8 cellular contexts compared by ENCODE assay signal in the genomic region with DNA sequence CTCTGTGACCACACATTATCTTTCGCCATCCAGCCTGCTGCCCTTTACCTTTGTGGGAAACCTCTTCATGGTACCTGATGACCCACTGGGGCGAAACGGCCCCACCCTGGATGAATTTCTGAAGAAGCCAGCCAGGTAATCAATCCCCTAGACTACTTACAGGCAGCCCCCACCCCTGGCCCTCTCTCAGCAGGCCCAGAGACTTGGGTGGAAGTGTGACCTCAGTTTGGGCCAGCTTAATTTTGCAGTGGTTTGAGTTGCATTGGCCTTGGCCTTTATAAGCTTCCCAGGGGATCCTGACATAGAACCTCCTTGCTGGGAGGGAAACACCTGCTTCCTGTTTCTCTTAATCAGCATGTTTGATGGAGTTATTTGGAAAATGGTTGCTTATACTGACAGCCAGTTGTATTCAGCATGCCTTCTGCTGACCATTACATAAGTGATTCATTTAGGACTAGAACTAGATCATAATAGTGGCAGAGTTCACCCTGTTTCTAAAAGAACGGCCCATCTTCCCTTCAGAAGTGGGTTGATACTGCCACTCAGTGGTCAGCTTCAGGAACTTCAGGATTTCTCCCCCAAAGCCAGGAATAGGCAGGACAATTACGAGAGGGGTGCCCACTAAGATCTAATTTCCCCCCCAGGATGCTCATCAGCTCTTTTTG. TPM values are rescaled to one million over a fixed set of nuclear protein-coding genes. Genes with fewer than 3 reads are reported as not detected.
A peak's percentile ranks its signal among the peaks of the same experiment; 100 is the strongest.
DNase-seq lines count a peak whose midpoint lies in the region; ATAC-seq lines count a peak whose summit lies in the region.

No MANE protein-coding gene starts in this region.

- intact Hi-C loops in Right ventricle myocardium inferior (cut with DNase I): loop anchor here (1.0 to 10.0 kb wide), 4 partner anchors 103 to 292 kb away; a partner anchor contains a TSS
- intact Hi-C loops in cardiac septum (cut with DNase I): loop anchor here (1.0 kb wide), 1 partner anchor 103 kb away; no protein-coding TSS in a partner anchor
- intact Hi-C loops in left cardiac atrium (cut with DNase I): loop anchor here in 1 of 2 donors (2.0 kb wide), 1 partner anchor 104 kb away; no protein-coding TSS in a partner anchor

- no peak for DNase-seq in Right ventricle myocardium inferior (ENCODE audit: missing footprints)
- DNase-seq in cardiac septum (ENCODE audit: low spot score): no peak
- peak; percentile 76 for DNase-seq in HT-29 (ENCODE audit: low spot score)
- peak; percentile 16 for DNase-seq in NT2/D1 (ENCODE audit: low read depth, low spot score)
- DNase-seq in left cardiac atrium: no peak
- DNase-seq in retina: peak; percentile 65

- ATAC-seq in Right ventricle myocardium inferior (peak; percentile 38), left cardiac atrium (peak; percentile 27 to 65), HG03139 (IDR thresholded peaks at IDR 0.05; ENCODE audit: unreplicated experiment) (no peak)

- peaks cover 69% of the 10 kb centered on the region for H3K36me3 ChIP-seq in NT2/D1 (ENCODE audit: insufficient read depth, insufficient read length, low read length)

- H3K9me3 ChIP-seq in NT2/D1 (ENCODE audit: insufficient read depth, low read length): no peaks in the 10 kb centered on the region

- peak overlapping the region; percentile 42 for H3K9ac ChIP-seq in NT2/D1 (ENCODE audit: insufficient read length, low read depth)

- peak overlapping the region; percentile 23 for H3K27ac ChIP-seq in angular gyrus (ENCODE audit: low read depth, low read length)

- no peaks in the 10 kb centered on the region for H3K27me3 ChIP-seq in NT2/D1 (ENCODE audit: insufficient read depth, insufficient read length)

- H3K4me3 ChIP-seq in NT2/D1 (ENCODE audit: insufficient read length, low read depth): no peak overlapping the region

- H3K4me1 ChIP-seq in NT2/D1 (ENCODE audit: insufficient read depth, insufficient read length): peaks cover 7% of the 10 kb centered on the region

RNA-seq across cellular contexts. Expression of a gene that starts 6.1 kb away (rescaled TPM):
- 76.6 TPM for total RNA-seq in Right ventricle myocardium inferior
- total RNA-seq in cardiac septum: 58.5 TPM
- total RNA-seq in HT-29 (2014; rRNA removed; shearing (Covaris generic)): 25.5 and 32.6 TPM in 2 replicates
- total RNA-seq in left cardiac atrium: 10 to 100 TPM; 72.0 to 78.8 TPM

RNA-seq across cellular contexts. Expression of a gene that starts 6.7 kb away (rescaled TPM):
- total RNA-seq in Right ventricle myocardium inferior (23.3 TPM), cardiac septum (23.5 TPM), left cardiac atrium (10 to 100 TPM; 24.8 to 27.1 TPM)
- total RNA-seq in HT-29 (2014; rRNA removed; shearing (Covaris generic)): 60.6 and 72.2 TPM in 2 replicates

RNA-seq across cellular contexts. Expression of a gene that starts 7.0 kb away (rescaled TPM):
- 1.1 TPM for total RNA-seq in Right ventricle myocardium inferior
- 1.2 TPM for total RNA-seq in cardiac septum
- 0.70 and 2.5 TPM in 2 replicates for total RNA-seq in HT-29 (2014; rRNA removed; shearing (Covaris generic))
- total RNA-seq in left cardiac atrium: 1 to 10 TPM; 2.2 to 2.5 TPM

RNA-seq across cellular contexts. Expression of a gene that starts 37.7 kb away (rescaled TPM):
- 9.5 TPM for total RNA-seq in Right ventricle myocardium inferior
- total RNA-seq in cardiac septum: 5.0 TPM
- total RNA-seq in HT-29 (2014; rRNA removed; shearing (Covaris generic)): 21.3 and 25.1 TPM in 2 replicates
- 10 to 100 TPM in 1 of 2 donors, 1 to 10 TPM in 1; 6.5 to 12.0 TPM for total RNA-seq in left cardiac atrium

Comparison
In these comparisons a context has a peak if more than half of its experiments do, and no peak if none do; other contexts are left out.
1. DNase-seq: peak in HT-29 (single experiment), NT2/D1 (single experiment) and retina (single experiment); none in Right ventricle myocardium inferior (single experiment), cardiac septum (single experiment) and left cardiac atrium (single experiment).